In the genomic region with DNA sequence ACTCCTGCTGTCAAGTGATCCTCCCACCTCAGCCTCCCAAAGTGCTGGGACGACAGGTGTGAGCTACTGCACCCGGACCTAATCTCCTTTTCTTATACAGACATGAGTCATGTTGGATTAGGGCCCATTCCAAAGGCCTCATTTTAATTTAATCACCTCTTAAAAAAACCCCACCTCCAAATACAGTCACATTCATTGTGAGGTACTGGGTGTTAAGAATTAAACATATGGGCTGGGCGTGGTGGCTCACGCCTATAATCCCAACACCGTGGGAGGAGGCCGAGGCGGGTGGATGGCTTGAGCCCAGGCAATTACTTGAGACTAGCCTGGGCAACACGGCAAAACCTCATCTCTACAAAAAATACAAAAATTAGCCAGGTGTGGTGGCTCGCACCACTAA, we compare ENCODE assay signal across 1 cellular context.
A peak's percentile ranks its signal among the peaks of the same experiment; 100 is the strongest.
TF ChIP-seq lines count a peak whose summit lies in the region.

No MANE protein-coding gene starts in this region.

TF ChIP-seq in HEK293, 187 proteins besides CTCF, POLR2A, EP300 and RAD21 (continued from another document):
- TF ChIP-seq KLF7 (tag by site-specific recombination; IDR thresholded peaks at IDR 0.05; ENCODE audit: borderline replicate concordance), result no peak
- TF ChIP-seq ZFHX2 (tag by site-specific recombination; conservative IDR thresholded peaks at IDR 0.05), result peak; percentile 86
- peak; percentile 45; the same call in 1 of the 2 replicates for TF ChIP-seq SP7 (tag by site-specific recombination; IDR thresholded peaks at IDR 0.05)
- TF ChIP-seq, protein P1, sequence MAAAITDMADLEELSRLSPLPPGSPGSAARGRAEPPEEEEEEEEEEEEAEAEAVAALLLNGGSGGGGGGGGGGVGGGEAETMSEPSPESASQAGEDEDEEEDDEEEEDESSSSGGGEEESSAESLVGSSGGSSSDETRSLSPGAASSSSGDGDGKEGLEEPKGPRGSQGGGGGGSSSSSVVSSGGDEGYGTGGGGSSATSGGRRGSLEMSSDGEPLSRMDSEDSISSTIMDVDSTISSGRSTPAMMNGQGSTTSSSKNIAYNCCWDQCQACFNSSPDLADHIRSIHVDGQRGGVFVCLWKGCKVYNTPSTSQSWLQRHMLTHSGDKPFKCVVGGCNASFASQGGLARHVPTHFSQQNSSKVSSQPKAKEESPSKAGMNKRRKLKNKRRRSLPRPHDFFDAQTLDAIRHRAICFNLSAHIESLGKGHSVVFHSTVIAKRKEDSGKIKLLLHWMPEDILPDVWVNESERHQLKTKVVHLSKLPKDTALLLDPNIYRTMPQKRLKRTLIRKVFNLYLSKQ (tag by site-specific recombination; IDR thresholded peaks at IDR 0.05; ENCODE audit: borderline replicate concordance), result no peak
- TF ChIP-seq OSR2 (tag by site-specific recombination; IDR thresholded peaks at IDR 0.05), result peak; percentile 65; the same call in 1 of the 2 replicates
- TF ChIP-seq ZNF169 (tag by site-specific recombination; IDR thresholded peaks at IDR 0.05), result peak; percentile 62; the same call in 1 of the 2 replicates
- TF ChIP-seq ZNF140 (tag by site-specific recombination; IDR thresholded peaks at IDR 0.05), result no peak
- TF ChIP-seq ZNF514 (tag by site-specific recombination; IDR thresholded peaks at IDR 0.05), result no peak
- TF ChIP-seq ZBTB8A (tag by site-specific recombination; IDR thresholded peaks at IDR 0.05), result no peak
- TF ChIP-seq, protein P2, sequence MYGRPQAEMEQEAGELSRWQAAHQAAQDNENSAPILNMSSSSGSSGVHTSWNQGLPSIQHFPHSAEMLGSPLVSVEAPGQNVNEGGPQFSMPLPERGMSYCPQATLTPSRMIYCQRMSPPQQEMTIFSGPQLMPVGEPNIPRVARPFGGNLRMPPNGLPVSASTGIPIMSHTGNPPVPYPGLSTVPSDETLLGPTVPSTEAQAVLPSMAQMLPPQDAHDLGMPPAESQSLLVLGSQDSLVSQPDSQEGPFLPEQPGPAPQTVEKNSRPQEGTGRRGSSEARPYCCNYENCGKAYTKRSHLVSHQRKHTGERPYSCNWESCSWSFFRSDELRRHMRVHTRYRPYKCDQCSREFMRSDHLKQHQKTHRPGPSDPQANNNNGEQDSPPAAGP (tag by site-specific recombination; IDR thresholded peaks at IDR 0.05), result peak; percentile 67; the same call in 1 of the 2 replicates
- TF ChIP-seq ZNF416 (tag by site-specific recombination; IDR thresholded peaks at IDR 0.05), result no peak
